In the genomic region with DNA sequence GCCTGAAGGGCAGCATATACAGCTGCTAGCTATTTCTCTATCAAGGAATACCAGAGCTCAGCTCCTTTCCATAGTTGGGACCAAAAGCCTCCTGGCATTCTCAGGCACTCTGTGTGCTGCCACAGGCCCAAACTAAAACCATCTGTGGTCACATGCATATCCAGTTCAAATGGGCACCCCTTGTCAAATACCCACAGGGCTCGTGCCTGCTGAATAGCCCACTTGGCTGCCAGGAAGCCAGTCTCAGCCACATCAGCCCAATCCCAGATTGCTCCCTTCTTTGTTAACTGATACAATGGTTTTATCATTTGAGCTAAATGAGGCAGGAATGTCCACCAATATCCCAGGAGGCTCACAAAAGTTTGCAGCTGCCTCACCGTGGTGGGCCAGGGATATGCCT, we compare ENCODE assay signal across 41 cellular contexts. TPM values are rescaled to one million over a fixed set of nuclear protein-coding genes. Genes with fewer than 3 reads are reported as not detected.
"Had no signal": no experiment of that assay in that cellular context is flagged by ENCODE, and none has a peak within 500 bp of the region (broad histone marks: within the 10 kb centered on the region; RNA-seq: fewer than 3 reads in every experiment).

No MANE protein-coding gene starts in this region.

- ATAC-seq: activated naive CD4-positive, alpha-beta T cell treated with anti-CD3 and anti-CD28 coated beads, Interleukin-2, amount 50 U/mL, for 72 hours; activated naive CD8-positive, alpha-beta T cell treated with anti-CD3 and anti-CD28 coated beads, Interleukin-2, amount 50 U/mL, for 24 hours; activated T-cell treated with anti-CD3 and anti-CD28 coated beads, Interleukin-2, amount 50 U/mL, for 4 hours; activated T-cell treated with anti-CD3 and anti-CD28 coated beads, Interleukin-2, amount 50 U/mL, for 72 hours; activated T-helper 17 cell treated with anti-CD3 and anti-CD28 coated beads, Interleukin-2, amount 50 U/mL, for 72 hours; body of pancreas had no signal

- H3K4me1 Mint-ChIP-seq: activated T-helper 17 cell treated with anti-CD3 and anti-CD28 coated beads, Interleukin-2, amount 50 U/mL, for 72 hours had no signal

- H3K9me3 Mint-ChIP-seq: activated naive CD4-positive, alpha-beta T cell treated with anti-CD3 and anti-CD28 coated beads for 36 hours; activated naive CD4-positive, alpha-beta T cell treated with anti-CD3 and anti-CD28 coated beads, Interleukin-2, amount 10 ng/mL, durations not matched to agents 7 days and 5 days; activated naive CD4-positive, alpha-beta T cell treated with anti-CD3 and anti-CD28 coated beads, Interleukin-2, amount 50 U/mL, for 24 hours; activated naive CD4-positive, alpha-beta T cell treated with anti-CD3 and anti-CD28 coated beads, Interleukin-2, amount 50 U/mL, for 72 hours; activated naive CD8-positive, alpha-beta T cell treated with anti-CD3 and anti-CD28 coated beads for 36 hours; activated naive CD8-positive, alpha-beta T cell treated with anti-CD3 and anti-CD28 coated beads, Interleukin-2, amount 10 ng/mL, durations not matched to agents 7 days and 5 days; activated naive CD8-positive, alpha-beta T cell treated with anti-CD3 and anti-CD28 coated beads, Interleukin-2, amount 50 U/mL, for 24 hours; activated T-cell treated with anti-CD3 and anti-CD28 coated beads, Interleukin-2, amount 50 U/mL, for 24 hours; activated T-cell treated with anti-CD3 and anti-CD28 coated beads, Interleukin-2, amount 50 U/mL, for 4 hours; activated T-cell treated with anti-CD3 and anti-CD28 coated beads, Interleukin-2, amount 50 U/mL, for 72 hours; activated T-helper 1 cell treated with anti-CD3 and anti-CD28 coated beads, Interleukin-12 subunit alpha, Interleukin-12 subunit beta, Interleukin-2, Interleukin-4 antibody, amounts not matched to agents 30 ng/mL and 10 ng/mL and 1 ng/mL, durations not matched to agents 14 hours and 24 hours and 36 hours; activated T-helper 17 cell treated with anti-CD3 and anti-CD28 coated beads, Interleukin-2, amount 50 U/mL, for 72 hours; activated T-helper 2 cell treated with anti-CD3 and anti-CD28 coated beads, Interferon-gamma antibody, Interleukin-2, Interleukin-4, amounts not matched to agents 10 μg/mL and 5 μg/mL and 100 μg/mL, durations not matched to agents 14 hours and 24 hours and 36 hours; brain; central memory CD8-positive, alpha-beta T cell had no signal

- H3K4me1 ChIP-seq: adrenal gland, ascending aorta, breast epithelium had no signal

- H3K36me3 ChIP-seq: adrenal gland, ascending aorta, brain microvascular endothelial cell, breast epithelium, cardiac muscle cell had no signal

- H3K27me3 ChIP-seq: adrenal gland, ascending aorta, body of pancreas, brain microvascular endothelial cell, breast epithelium, cardiac muscle cell had no signal

- DNase-seq: activated effector memory CD4-positive, alpha-beta T cell treated with anti-CD3 and anti-CD28 coated beads, Interleukin-2, amount 50 U/mL, for 16 hours; activated effector memory CD4-positive, alpha-beta T cell treated with Interleukin-2 at 50 U/mL for 16 hours; activated gamma-delta T cell; activated gamma-delta T cell treated with Interleukin-2 at 50 U/mL for 16 hours; activated naive CD4-positive, alpha-beta T cell; activated naive CD4-positive, alpha-beta T cell treated with anti-CD3 and anti-CD28 coated beads for 36 hours; activated naive CD4-positive, alpha-beta T cell treated with anti-CD3 and anti-CD28 coated beads, Interleukin-2, amount 10 ng/mL, durations not matched to agents 7 days and 5 days; activated naive CD4-positive, alpha-beta T cell treated with anti-CD3 and anti-CD28 coated beads, Interleukin-2, amount 50 U/mL, for 16 hours; activated naive CD4-positive, alpha-beta T cell treated with Interleukin-2 at 50 U/mL for 16 hours; activated naive CD8-positive, alpha-beta T cell treated with anti-CD3 and anti-CD28 coated beads for 36 hours; activated naive CD8-positive, alpha-beta T cell treated with anti-CD3 and anti-CD28 coated beads, Interleukin-2, amount 10 ng/mL, durations not matched to agents 7 days and 5 days; activated naive CD8-positive, alpha-beta T cell treated with anti-CD3 and anti-CD28 coated beads, Interleukin-2, amount 50 U/mL, for 24 hours; activated T-cell treated with anti-CD3 and anti-CD28 coated beads for 4 hours; activated T-cell treated with anti-CD3 and anti-CD28 coated beads, Interleukin-2, amount 50 U/mL, for 1 hour; activated T-cell treated with anti-CD3 and anti-CD28 coated beads, Interleukin-2, amount 50 U/mL, for 24 hours; activated T-cell treated with anti-CD3 and anti-CD28 coated beads, Interleukin-2, amount 50 U/mL, for 4 hours; activated T-cell treated with anti-CD3 and anti-CD28 coated beads, Interleukin-2, amount 50 U/mL, for 48 hours; activated T-cell treated with anti-CD3 and anti-CD28 coated beads, Interleukin-2, amount 50 U/mL, for 72 hours; adrenal gland; amniotic stem cell; amygdala; anterior cingulate cortex; aorta; body of pancreas; brain microvascular endothelial cell; caudate nucleus; central memory CD4-positive, alpha-beta T cell; cerebellar nuclear complex had no signal

- H3K27me3 Mint-ChIP-seq: activated naive CD4-positive, alpha-beta T cell treated with anti-CD3 and anti-CD28 coated beads, Interleukin-2, amount 50 U/mL, for 24 hours; activated naive CD8-positive, alpha-beta T cell; activated naive CD8-positive, alpha-beta T cell treated with anti-CD3 and anti-CD28 coated beads for 36 hours; activated naive CD8-positive, alpha-beta T cell treated with anti-CD3 and anti-CD28 coated beads, Interleukin-2, amount 10 ng/mL, durations not matched to agents 7 days and 5 days; activated naive CD8-positive, alpha-beta T cell treated with anti-CD3 and anti-CD28 coated beads, Interleukin-2, amount 50 U/mL, for 24 hours; activated T-cell treated with anti-CD3 and anti-CD28 coated beads, Interleukin-2, amount 50 U/mL, for 24 hours; activated T-helper 17 cell treated with anti-CD3 and anti-CD28 coated beads, Interleukin-2, amount 50 U/mL, for 72 hours; central memory CD8-positive, alpha-beta T cell had no signal

- H3K4me3 Mint-ChIP-seq: activated naive CD4-positive, alpha-beta T cell treated with anti-CD3 and anti-CD28 coated beads for 36 hours; activated naive CD4-positive, alpha-beta T cell treated with anti-CD3 and anti-CD28 coated beads, Interleukin-2, amount 10 ng/mL, durations not matched to agents 7 days and 5 days; activated naive CD4-positive, alpha-beta T cell treated with anti-CD3 and anti-CD28 coated beads, Interleukin-2, amount 50 U/mL, for 24 hours; activated naive CD8-positive, alpha-beta T cell; activated naive CD8-positive, alpha-beta T cell treated with anti-CD3 and anti-CD28 coated beads for 36 hours; activated naive CD8-positive, alpha-beta T cell treated with anti-CD3 and anti-CD28 coated beads, Interleukin-2, amount 10 ng/mL, durations not matched to agents 7 days and 5 days; activated naive CD8-positive, alpha-beta T cell treated with anti-CD3 and anti-CD28 coated beads, Interleukin-2, amount 50 U/mL, for 24 hours; activated T-cell treated with anti-CD3 and anti-CD28 coated beads, Interleukin-2, amount 50 U/mL, for 24 hours; activated T-cell treated with anti-CD3 and anti-CD28 coated beads, Interleukin-2, amount 50 U/mL, for 4 hours; activated T-cell treated with anti-CD3 and anti-CD28 coated beads, Interleukin-2, amount 50 U/mL, for 72 hours; activated T-helper 1 cell treated with anti-CD3 and anti-CD28 coated beads, Interleukin-12 subunit alpha, Interleukin-12 subunit beta, Interleukin-2, Interleukin-4 antibody, amounts not matched to agents 30 ng/mL and 10 ng/mL and 1 ng/mL, durations not matched to agents 14 hours and 24 hours and 36 hours; activated T-helper 17 cell treated with anti-CD3 and anti-CD28 coated beads, Interleukin-2, amount 50 U/mL, for 72 hours; brain; central memory CD8-positive, alpha-beta T cell had no signal

- H3K4me3 ChIP-seq: adrenal gland, ascending aorta, body of pancreas, breast epithelium, cardiac muscle cell had no signal

- H3K27ac ChIP-seq: adrenal gland, ascending aorta, body of pancreas, brain microvascular endothelial cell, breast epithelium, cardiac muscle cell had no signal

- H3K27ac Mint-ChIP-seq: activated naive CD4-positive, alpha-beta T cell treated with anti-CD3 and anti-CD28 coated beads for 36 hours; activated naive CD4-positive, alpha-beta T cell treated with anti-CD3 and anti-CD28 coated beads, Interleukin-2, amount 10 ng/mL, durations not matched to agents 7 days and 5 days; activated naive CD4-positive, alpha-beta T cell treated with anti-CD3 and anti-CD28 coated beads, Interleukin-2, amount 50 U/mL, for 24 hours; activated naive CD4-positive, alpha-beta T cell treated with anti-CD3 and anti-CD28 coated beads, Interleukin-2, amount 50 U/mL, for 72 hours; activated naive CD8-positive, alpha-beta T cell; activated naive CD8-positive, alpha-beta T cell treated with anti-CD3 and anti-CD28 coated beads for 36 hours; activated naive CD8-positive, alpha-beta T cell treated with anti-CD3 and anti-CD28 coated beads, Interleukin-2, amount 10 ng/mL, durations not matched to agents 7 days and 5 days; activated naive CD8-positive, alpha-beta T cell treated with anti-CD3 and anti-CD28 coated beads, Interleukin-2, amount 50 U/mL, for 24 hours; activated T-cell treated with anti-CD3 and anti-CD28 coated beads, Interleukin-2, amount 50 U/mL, for 24 hours; activated T-cell treated with anti-CD3 and anti-CD28 coated beads, Interleukin-2, amount 50 U/mL, for 72 hours; activated T-helper 1 cell treated with anti-CD3 and anti-CD28 coated beads, Interleukin-12 subunit alpha, Interleukin-12 subunit beta, Interleukin-2, Interleukin-4 antibody, amounts not matched to agents 30 ng/mL and 10 ng/mL and 1 ng/mL, durations not matched to agents 14 hours and 24 hours and 36 hours; activated T-helper 17 cell treated with anti-CD3 and anti-CD28 coated beads, Interleukin-2, amount 50 U/mL, for 72 hours; activated T-helper 2 cell treated with anti-CD3 and anti-CD28 coated beads, Interferon-gamma antibody, Interleukin-2, Interleukin-4, amounts not matched to agents 10 μg/mL and 5 μg/mL and 100 μg/mL, durations not matched to agents 14 hours and 24 hours and 36 hours; brain had no signal

- H3K36me3 Mint-ChIP-seq: activated naive CD4-positive, alpha-beta T cell treated with anti-CD3 and anti-CD28 coated beads, Interleukin-2, amount 10 ng/mL, durations not matched to agents 7 days and 5 days; activated naive CD4-positive, alpha-beta T cell treated with anti-CD3 and anti-CD28 coated beads, Interleukin-2, amount 50 U/mL, for 24 hours; activated naive CD4-positive, alpha-beta T cell treated with anti-CD3 and anti-CD28 coated beads, Interleukin-2, amount 50 U/mL, for 72 hours; activated naive CD8-positive, alpha-beta T cell; activated naive CD8-positive, alpha-beta T cell treated with anti-CD3 and anti-CD28 coated beads for 36 hours; activated naive CD8-positive, alpha-beta T cell treated with anti-CD3 and anti-CD28 coated beads, Interleukin-2, amount 10 ng/mL, durations not matched to agents 7 days and 5 days; brain had no signal

- H3K9me3 ChIP-seq: adrenal gland, ascending aorta, body of pancreas, breast epithelium had no signal

RNA-seq across cellular contexts. Expression of a gene that starts 13.9 kb away (rescaled TPM):
- total RNA-seq: ascending aorta, astrocyte had no signal

RNA-seq across cellular contexts. Expression of a gene that starts 43.8 kb away (rescaled TPM):
- total RNA-seq: activated naive CD4-positive, alpha-beta T cell treated with anti-CD3 and anti-CD28 coated beads for 36 hours; activated naive CD4-positive, alpha-beta T cell treated with anti-CD3 and anti-CD28 coated beads, Interleukin-2, amount 50 U/mL, for 72 hours; activated naive CD8-positive, alpha-beta T cell treated with anti-CD3 and anti-CD28 coated beads for 36 hours; activated naive CD8-positive, alpha-beta T cell treated with anti-CD3 and anti-CD28 coated beads, Interleukin-2, amount 10 ng/mL, durations not matched to agents 7 days and 5 days; activated T-cell treated with anti-CD3 and anti-CD28 coated beads, Interleukin-2, amount 50 U/mL, for 4 hours; activated T-cell treated with anti-CD3 and anti-CD28 coated beads, Interleukin-2, amount 50 U/mL, for 72 hours; activated T-helper 1 cell treated with anti-CD3 and anti-CD28 coated beads, Interleukin-12 subunit alpha, Interleukin-12 subunit beta, Interleukin-2, Interleukin-4 antibody, amounts not matched to agents 30 ng/mL and 10 ng/mL and 1 ng/mL, durations not matched to agents 14 hours and 24 hours and 36 hours; activated T-helper 17 cell treated with anti-CD3 and anti-CD28 coated beads, Interleukin-2, amount 50 U/mL, for 72 hours; activated T-helper 2 cell treated with anti-CD3 and anti-CD28 coated beads, Interferon-gamma antibody, Interleukin-2, Interleukin-4, amounts not matched to agents 10 μg/mL and 5 μg/mL and 100 μg/mL, durations not matched to agents 14 hours and 24 hours and 36 hours; astrocyte; cardiac muscle cell had no signal
- polyA plus RNA-seq: cardiac muscle cell had no signal

RNA-seq across cellular contexts. Expression of a gene that starts 50.2 kb away (rescaled TPM):
- total RNA-seq: activated naive CD4-positive, alpha-beta T cell treated with anti-CD3 and anti-CD28 coated beads for 36 hours; ascending aorta; astrocyte; bronchial epithelial cell; cardiac muscle cell had no signal
- polyA plus RNA-seq: cardiac muscle cell had no signal
